Comparison of ENCODE assay signal across 2 cellular contexts in the genomic region with DNA sequence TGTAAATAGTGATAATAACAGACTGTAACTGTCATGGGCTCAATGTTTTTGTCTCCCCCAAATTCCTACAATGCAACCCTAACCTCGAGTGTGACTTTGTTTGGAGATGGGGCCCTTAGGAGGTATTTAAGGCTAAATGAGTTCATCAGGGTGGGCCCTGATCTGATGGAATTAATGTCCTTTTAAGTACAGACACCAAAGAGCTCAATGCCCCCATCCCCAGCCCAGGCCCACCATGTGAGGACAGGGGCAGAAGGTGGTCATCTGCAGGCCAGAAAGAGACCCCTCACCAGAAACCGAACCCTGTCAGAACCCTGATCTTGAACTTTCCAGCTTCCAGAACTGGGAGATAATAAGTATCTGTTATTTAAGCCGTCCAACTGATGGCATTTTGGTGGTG.
TF ChIP-seq lines count a peak whose summit lies in the region.

No MANE protein-coding gene starts in this region.

TF ChIP-seq in liver, 16 proteins besides CTCF, POLR2A, EP300 and RAD21 (continued from another document):
- TF ChIP-seq, protein P1, sequence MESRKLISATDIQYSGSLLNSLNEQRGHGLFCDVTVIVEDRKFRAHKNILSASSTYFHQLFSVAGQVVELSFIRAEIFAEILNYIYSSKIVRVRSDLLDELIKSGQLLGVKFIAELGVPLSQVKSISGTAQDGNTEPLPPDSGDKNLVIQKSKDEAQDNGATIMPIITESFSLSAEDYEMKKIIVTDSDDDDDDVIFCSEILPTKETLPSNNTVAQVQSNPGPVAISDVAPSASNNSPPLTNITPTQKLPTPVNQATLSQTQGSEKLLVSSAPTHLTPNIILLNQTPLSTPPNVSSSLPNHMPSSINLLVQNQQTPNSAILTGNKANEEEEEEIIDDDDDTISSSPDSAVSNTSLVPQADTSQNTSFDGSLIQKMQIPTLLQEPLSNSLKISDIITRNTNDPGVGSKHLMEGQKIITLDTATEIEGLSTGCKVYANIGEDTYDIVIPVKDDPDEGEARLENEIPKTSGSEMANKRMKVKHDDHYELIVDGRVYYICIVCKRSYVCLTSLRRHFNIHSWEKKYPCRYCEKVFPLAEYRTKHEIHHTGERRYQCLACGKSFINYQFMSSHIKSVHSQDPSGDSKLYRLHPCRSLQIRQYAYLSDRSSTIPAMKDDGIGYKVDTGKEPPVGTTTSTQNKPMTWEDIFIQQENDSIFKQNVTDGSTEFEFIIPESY (IDR thresholded peaks at IDR 0.05): no peak
- TF ChIP-seq, protein P2, sequence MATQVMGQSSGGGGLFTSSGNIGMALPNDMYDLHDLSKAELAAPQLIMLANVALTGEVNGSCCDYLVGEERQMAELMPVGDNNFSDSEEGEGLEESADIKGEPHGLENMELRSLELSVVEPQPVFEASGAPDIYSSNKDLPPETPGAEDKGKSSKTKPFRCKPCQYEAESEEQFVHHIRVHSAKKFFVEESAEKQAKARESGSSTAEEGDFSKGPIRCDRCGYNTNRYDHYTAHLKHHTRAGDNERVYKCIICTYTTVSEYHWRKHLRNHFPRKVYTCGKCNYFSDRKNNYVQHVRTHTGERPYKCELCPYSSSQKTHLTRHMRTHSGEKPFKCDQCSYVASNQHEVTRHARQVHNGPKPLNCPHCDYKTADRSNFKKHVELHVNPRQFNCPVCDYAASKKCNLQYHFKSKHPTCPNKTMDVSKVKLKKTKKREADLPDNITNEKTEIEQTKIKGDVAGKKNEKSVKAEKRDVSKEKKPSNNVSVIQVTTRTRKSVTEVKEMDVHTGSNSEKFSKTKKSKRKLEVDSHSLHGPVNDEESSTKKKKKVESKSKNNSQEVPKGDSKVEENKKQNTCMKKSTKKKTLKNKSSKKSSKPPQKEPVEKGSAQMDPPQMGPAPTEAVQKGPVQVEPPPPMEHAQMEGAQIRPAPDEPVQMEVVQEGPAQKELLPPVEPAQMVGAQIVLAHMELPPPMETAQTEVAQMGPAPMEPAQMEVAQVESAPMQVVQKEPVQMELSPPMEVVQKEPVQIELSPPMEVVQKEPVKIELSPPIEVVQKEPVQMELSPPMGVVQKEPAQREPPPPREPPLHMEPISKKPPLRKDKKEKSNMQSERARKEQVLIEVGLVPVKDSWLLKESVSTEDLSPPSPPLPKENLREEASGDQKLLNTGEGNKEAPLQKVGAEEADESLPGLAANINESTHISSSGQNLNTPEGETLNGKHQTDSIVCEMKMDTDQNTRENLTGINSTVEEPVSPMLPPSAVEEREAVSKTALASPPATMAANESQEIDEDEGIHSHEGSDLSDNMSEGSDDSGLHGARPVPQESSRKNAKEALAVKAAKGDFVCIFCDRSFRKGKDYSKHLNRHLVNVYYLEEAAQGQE (IDR thresholded peaks at IDR 0.05): no peak
TF ChIP-seq in liver: peak in this region for 0.

TF ChIP-seq in HepG2, 621 proteins besides CTCF, POLR2A, EP300 and RAD21 (continued from another document):
- TF ChIP-seq, protein P3, sequence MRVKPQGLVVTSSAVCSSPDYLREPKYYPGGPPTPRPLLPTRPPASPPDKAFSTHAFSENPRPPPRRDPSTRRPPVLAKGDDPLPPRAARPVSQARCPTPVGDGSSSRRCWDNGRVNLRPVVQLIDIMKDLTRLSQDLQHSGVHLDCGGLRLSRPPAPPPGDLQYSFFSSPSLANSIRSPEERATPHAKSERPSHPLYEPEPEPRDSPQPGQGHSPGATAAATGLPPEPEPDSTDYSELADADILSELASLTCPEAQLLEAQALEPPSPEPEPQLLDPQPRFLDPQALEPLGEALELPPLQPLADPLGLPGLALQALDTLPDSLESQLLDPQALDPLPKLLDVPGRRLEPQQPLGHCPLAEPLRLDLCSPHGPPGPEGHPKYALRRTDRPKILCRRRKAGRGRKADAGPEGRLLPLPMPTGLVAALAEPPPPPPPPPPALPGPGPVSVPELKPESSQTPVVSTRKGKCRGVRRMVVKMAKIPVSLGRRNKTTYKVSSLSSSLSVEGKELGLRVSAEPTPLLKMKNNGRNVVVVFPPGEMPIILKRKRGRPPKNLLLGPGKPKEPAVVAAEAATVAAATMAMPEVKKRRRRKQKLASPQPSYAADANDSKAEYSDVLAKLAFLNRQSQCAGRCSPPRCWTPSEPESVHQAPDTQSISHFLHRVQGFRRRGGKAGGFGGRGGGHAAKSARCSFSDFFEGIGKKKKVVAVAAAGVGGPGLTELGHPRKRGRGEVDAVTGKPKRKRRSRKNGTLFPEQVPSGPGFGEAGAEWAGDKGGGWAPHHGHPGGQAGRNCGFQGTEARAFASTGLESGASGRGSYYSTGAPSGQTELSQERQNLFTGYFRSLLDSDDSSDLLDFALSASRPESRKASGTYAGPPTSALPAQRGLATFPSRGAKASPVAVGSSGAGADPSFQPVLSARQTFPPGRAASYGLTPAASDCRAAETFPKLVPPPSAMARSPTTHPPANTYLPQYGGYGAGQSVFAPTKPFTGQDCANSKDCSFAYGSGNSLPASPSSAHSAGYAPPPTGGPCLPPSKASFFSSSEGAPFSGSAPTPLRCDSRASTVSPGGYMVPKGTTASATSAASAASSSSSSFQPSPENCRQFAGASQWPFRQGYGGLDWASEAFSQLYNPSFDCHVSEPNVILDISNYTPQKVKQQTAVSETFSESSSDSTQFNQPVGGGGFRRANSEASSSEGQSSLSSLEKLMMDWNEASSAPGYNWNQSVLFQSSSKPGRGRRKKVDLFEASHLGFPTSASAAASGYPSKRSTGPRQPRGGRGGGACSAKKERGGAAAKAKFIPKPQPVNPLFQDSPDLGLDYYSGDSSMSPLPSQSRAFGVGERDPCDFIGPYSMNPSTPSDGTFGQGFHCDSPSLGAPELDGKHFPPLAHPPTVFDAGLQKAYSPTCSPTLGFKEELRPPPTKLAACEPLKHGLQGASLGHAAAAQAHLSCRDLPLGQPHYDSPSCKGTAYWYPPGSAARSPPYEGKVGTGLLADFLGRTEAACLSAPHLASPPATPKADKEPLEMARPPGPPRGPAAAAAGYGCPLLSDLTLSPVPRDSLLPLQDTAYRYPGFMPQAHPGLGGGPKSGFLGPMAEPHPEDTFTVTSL (CRISPR knock-in tag; IDR thresholded peaks at IDR 0.05; ENCODE audit: borderline replicate concordance): no peak
- TF ChIP-seq FLYWCH1 (CRISPR knock-in tag; IDR thresholded peaks at IDR 0.05) (no peak), FOSL2 (CRISPR knock-in tag; IDR thresholded peaks at IDR 0.05) (no peak), ZNF670 (CRISPR knock-in tag; IDR thresholded peaks at IDR 0.05; ENCODE audit: borderline replicate concordance) (no peak), SIN3A (IDR thresholded peaks at IDR 0.05; ENCODE audit: borderline replicate concordance, low read depth, low read length) (no peak), GATAD2A (CRISPR knock-in tag; IDR thresholded peaks at IDR 0.05) (no peak), MEF2D (CRISPR knock-in tag; IDR thresholded peaks at IDR 0.05) (no peak), SIN3B (IDR thresholded peaks at IDR 0.05; ENCODE audit: low read length) (no peak), NFE2L1 (CRISPR knock-in tag; IDR thresholded peaks at IDR 0.05; ENCODE audit: borderline replicate concordance) (no peak)
- TF ChIP-seq, protein P4, sequence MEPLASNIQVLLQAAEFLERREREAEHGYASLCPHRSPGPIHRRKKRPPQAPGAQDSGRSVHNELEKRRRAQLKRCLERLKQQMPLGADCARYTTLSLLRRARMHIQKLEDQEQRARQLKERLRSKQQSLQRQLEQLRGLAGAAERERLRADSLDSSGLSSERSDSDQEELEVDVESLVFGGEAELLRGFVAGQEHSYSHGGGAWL (CRISPR knock-in tag; IDR thresholded peaks at IDR 0.05): no peak
- TF ChIP-seq, protein P5, sequence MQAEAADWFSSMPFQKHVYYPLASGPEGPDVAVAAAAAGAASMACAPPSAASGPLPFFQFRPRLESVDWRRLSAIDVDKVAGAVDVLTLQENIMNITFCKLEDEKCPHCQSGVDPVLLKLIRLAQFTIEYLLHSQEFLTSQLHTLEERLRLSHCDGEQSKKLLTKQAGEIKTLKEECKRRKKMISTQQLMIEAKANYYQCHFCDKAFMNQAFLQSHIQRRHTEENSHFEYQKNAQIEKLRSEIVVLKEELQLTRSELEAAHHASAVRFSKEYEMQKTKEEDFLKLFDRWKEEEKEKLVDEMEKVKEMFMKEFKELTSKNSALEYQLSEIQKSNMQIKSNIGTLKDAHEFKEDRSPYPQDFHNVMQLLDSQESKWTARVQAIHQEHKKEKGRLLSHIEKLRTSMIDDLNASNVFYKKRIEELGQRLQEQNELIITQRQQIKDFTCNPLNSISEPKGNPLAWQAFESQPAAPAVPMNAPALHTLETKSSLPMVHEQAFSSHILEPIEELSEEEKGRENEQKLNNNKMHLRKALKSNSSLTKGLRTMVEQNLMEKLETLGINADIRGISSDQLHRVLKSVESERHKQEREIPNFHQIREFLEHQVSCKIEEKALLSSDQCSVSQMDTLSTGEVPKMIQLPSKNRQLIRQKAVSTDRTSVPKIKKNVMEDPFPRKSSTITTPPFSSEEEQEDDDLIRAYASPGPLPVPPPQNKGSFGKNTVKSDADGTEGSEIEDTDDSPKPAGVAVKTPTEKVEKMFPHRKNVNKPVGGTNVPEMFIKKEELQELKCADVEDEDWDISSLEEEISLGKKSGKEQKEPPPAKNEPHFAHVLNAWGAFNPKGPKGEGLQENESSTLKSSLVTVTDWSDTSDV (CRISPR knock-in tag; IDR thresholded peaks at IDR 0.05): no peak
- TF ChIP-seq, protein P6, sequence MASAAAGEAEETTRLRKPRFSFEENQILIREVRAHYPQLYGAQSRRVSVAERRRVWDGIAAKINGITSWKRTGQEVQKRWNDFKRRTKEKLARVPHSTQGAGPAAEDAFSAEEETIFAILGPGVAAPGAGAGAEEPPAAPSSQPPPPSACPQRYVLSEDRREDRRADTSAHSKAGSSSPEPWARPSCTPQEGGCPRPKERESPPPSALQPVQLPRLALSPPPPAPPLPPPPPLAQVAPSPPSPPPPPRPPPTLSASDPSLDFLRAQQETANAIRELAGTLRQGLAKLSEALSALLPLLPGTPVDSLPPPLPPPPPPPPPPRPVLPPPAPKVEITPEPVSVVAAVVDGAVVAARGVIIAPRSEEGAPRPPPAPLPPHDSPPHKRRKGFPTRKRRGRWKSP (CRISPR knock-in tag; IDR thresholded peaks at IDR 0.05): no peak
- TF ChIP-seq, protein P7, sequence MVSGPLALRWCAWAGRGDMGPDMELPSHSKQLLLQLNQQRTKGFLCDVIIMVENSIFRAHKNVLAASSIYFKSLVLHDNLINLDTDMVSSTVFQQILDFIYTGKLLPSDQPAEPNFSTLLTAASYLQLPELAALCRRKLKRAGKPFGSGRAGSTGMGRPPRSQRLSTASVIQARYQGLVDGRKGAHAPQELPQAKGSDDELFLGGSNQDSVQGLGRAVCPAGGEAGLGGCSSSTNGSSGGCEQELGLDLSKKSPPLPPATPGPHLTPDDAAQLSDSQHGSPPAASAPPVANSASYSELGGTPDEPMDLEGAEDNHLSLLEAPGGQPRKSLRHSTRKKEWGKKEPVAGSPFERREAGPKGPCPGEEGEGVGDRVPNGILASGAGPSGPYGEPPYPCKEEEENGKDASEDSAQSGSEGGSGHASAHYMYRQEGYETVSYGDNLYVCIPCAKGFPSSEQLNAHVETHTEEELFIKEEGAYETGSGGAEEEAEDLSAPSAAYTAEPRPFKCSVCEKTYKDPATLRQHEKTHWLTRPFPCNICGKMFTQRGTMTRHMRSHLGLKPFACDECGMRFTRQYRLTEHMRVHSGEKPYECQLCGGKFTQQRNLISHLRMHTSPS (CRISPR knock-in tag; IDR thresholded peaks at IDR 0.05; ENCODE audit: low read depth): no peak
